13 cellular contexts compared by ENCODE assay signal in genomic region chr7:37285701-37286475, GRCh38.
DNase-seq lines count a peak whose midpoint lies in the region; TF ChIP-seq lines count a peak whose summit lies in the region.
"Had no signal": no experiment of that assay in that cellular context is flagged by ENCODE, and none has a peak within 500 bp of the region (broad histone marks: within the 10 kb centered on the region; RNA-seq: fewer than 3 reads in every experiment).

No MANE protein-coding gene starts in this region.

- peaks cover 31% of the 10 kb centered on the region for H3K4me1 Mint-ChIP-seq in activated naive CD4-positive, alpha-beta T cell treated with anti-CD3 and anti-CD28 coated beads, Interleukin-2, amount 10 ng/mL, durations not matched to agents 7 days and 5 days

- no peak overlapping the region for H3K4me3 Mint-ChIP-seq in activated naive CD4-positive, alpha-beta T cell treated with anti-CD3 and anti-CD28 coated beads, Interleukin-2, amount 10 ng/mL, durations not matched to agents 7 days and 5 days
- H3K4me3 Mint-ChIP-seq: mesothelial cell of epicardium; T-helper 2 cell treated with Interferon-gamma antibody and Interleukin-4, amounts not matched to agents 5 μg/mL and 100 μg/mL, for 36 hours had no signal

- no peak overlapping the region for H3K4me3 ChIP-seq in fibroblast of pulmonary artery (replicated peaks; ENCODE audit: low read depth, low read length)
- H3K4me3 ChIP-seq: suprapubic skin had no signal

- DNase-seq in activated naive CD4-positive, alpha-beta T cell treated with anti-CD3 and anti-CD28 coated beads, Interleukin-2, amount 10 ng/mL, durations not matched to agents 7 days and 5 days, result peak; percentile 29
- no peak for DNase-seq in activated naive CD4-positive, alpha-beta T cell (lab: John Stamatoyannopoulos, UW)
- DNase-seq in RPMI8226 (peak; percentile 23), fibroblast of pulmonary artery (ENCODE audit: low read depth) (peak; percentile 3), iPS-NIHi7 (ENCODE audit: extremely low spot score) (no peak), DMS153 (lab: John Stamatoyannopoulos, UW) (no peak)
- no peak for DNase-seq in stimulated activated naive CD4-positive, alpha-beta T cell treated with Interleukin-2 at 50 U/mL for 16 hours (lab: John Stamatoyannopoulos, UW)
- DNase-seq: NCI-H226 had no signal

- no peaks in the 10 kb centered on the region for H3K9me3 Mint-ChIP-seq in activated naive CD4-positive, alpha-beta T cell treated with anti-CD3 and anti-CD28 coated beads, Interleukin-2, amount 10 ng/mL, durations not matched to agents 7 days and 5 days
- H3K9me3 Mint-ChIP-seq: mesothelial cell of epicardium; T-helper 2 cell treated with Interferon-gamma antibody and Interleukin-4, amounts not matched to agents 5 μg/mL and 100 μg/mL, for 36 hours had no signal

- peak overlapping the region; percentile 71 for H3K27ac Mint-ChIP-seq in activated naive CD4-positive, alpha-beta T cell treated with anti-CD3 and anti-CD28 coated beads, Interleukin-2, amount 10 ng/mL, durations not matched to agents 7 days and 5 days
- H3K27ac Mint-ChIP-seq: mesothelial cell of epicardium; T-helper 2 cell treated with Interferon-gamma antibody and Interleukin-4, amounts not matched to agents 5 μg/mL and 100 μg/mL, for 36 hours had no signal

- peaks cover 11% of the 10 kb centered on the region for H3K36me3 Mint-ChIP-seq in activated naive CD4-positive, alpha-beta T cell treated with anti-CD3 and anti-CD28 coated beads, Interleukin-2, amount 10 ng/mL, durations not matched to agents 7 days and 5 days
- H3K36me3 Mint-ChIP-seq: mesothelial cell of epicardium had no signal

- TF ChIP-seq CTCF in fibroblast of pulmonary artery (IDR thresholded peaks at IDR 0.05; ENCODE audit: low read length, missing control alignments), result no peak

- H3K27ac ChIP-seq in temporal lobe (ENCODE audit: low read depth, low read length), result peak overlapping the region; percentile 99
- H3K27ac ChIP-seq: C4-2B, suprapubic skin had no signal

- H3K27me3 Mint-ChIP-seq in activated naive CD4-positive, alpha-beta T cell treated with anti-CD3 and anti-CD28 coated beads, Interleukin-2, amount 10 ng/mL, durations not matched to agents 7 days and 5 days, result no peaks in the 10 kb centered on the region

- CTCF ChIA-PET in activated naive CD4-positive, alpha-beta T cell treated with anti-CD3 and anti-CD28 coated beads, Interleukin-2, amount 10 ng/mL, durations not matched to agents 7 days and 5 days (lab: Charles Lee), result interaction anchor here (0.8 to 4.8 kb wide), 19 partner anchors 10 to 223 kb away, joined by 3 to 46 read pairs (median 7); partner anchors contain the start of gene ELMO1

Comparison
In these comparisons a context has a peak if more than half of its experiments do, and no peak if none do; other contexts are left out.
1. DNase-seq: peak in activated naive CD4-positive, alpha-beta T cell treated with anti-CD3 and anti-CD28 coated beads, Interleukin-2, amount 10 ng/mL, durations not matched to agents 7 days and 5 days (single experiment), RPMI8226 (single experiment) and fibroblast of pulmonary artery (single experiment); none in activated naive CD4-positive, alpha-beta T cell (0 of 4), iPS-NIHi7 (single experiment), DMS153 (single experiment) and stimulated activated naive CD4-positive, alpha-beta T cell treated with Interleukin-2 at 50 U/mL for 16 hours (single experiment).